10 cellular contexts compared by ENCODE assay signal in the genomic region with DNA sequence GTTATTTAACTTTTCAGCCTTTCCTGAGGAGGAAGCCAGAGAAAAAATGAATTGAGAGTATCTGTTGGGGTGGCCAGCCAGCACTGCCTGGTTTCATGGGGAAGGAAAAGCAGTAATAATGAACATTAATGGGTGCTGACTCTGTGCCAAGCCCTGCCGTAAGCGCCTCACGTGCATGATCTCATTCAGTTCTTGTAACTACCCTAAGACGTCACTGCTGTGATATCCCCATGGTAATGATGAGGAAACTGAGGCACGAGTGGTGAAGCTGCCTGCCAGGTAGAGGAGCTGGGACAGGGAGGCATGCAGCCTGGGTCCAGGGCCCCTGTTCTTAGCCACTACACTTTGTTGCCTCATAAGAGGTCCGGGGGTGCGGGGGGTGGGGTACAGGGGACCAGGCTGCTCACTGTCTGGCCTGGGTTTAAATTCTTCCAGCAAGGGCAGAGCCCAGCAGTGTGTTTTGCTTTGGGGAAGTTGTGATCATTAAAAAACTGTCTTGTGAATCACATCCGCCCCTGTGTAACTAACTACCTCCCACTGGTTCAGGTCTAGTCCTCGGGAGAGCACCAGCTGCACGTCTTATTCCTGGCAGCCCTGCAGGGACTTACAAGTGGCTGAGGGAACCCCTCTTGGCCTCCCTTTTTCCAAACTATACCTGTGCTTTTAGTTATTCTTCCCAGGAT.
A peak's percentile ranks its signal among the peaks of the same experiment; 100 is the strongest.
DNase-seq lines count a peak whose midpoint lies in the region; ATAC-seq and TF ChIP-seq lines count a peak whose summit lies in the region.
"Had no signal": no experiment of that assay in that cellular context is flagged by ENCODE, and none has a peak within 500 bp of the region (broad histone marks: within the 10 kb centered on the region; RNA-seq: fewer than 3 reads in every experiment).

No MANE protein-coding gene starts in this region.

- H3K14ac ChIP-seq in mesenchymal stem cell (ENCODE audit: low read length in 2 of 2) = peak overlapping the region in 1 of 2 experiments; percentile 35

- H2BK15ac ChIP-seq in mesenchymal stem cell (ENCODE audit: low read depth, poor library complexity, severe bottlenecking) = no peak overlapping the region

- no peak overlapping the region for H3K23ac ChIP-seq in mesenchymal stem cell (ENCODE audit: low read length in 2 of 2)

- H3K9me3 ChIP-seq in mesenchymal stem cell (ENCODE audit: control insufficient read depth, low read length) = peaks cover 6% of the 10 kb centered on the region
- no peaks in the 10 kb centered on the region for H3K9me3 ChIP-seq in uterus

- no peak overlapping the region for H3K4ac ChIP-seq in mesenchymal stem cell (ENCODE audit: low read depth in 1 of 2, low read length in 2 of 2)

- no peak overlapping the region for H2BK12ac ChIP-seq in mesenchymal stem cell (ENCODE audit: low read length in 2 of 2)

- H3K27ac ChIP-seq in mesenchymal stem cell (ENCODE audit: low read length, poor library complexity, severe bottlenecking) (peak overlapping the region; percentile 99), uterus (no peak overlapping the region)

- H3K36me3 ChIP-seq in mesenchymal stem cell (ENCODE audit: control insufficient read depth in 1 of 2, insufficient read depth in 2 of 2, low read depth in 1 of 2, low read length in 2 of 2) = peaks cover 11 to 15% of the 10 kb centered on the region in 2 experiments
- no peaks in the 10 kb centered on the region for H3K36me3 ChIP-seq in uterus

- intact Hi-C loops in uterus (cut with DNase I; ENCODE audit: low total_unique reads) = no loop called here

- H2BK120ac ChIP-seq in mesenchymal stem cell (ENCODE audit: low read depth, low read length) = no peak overlapping the region

- peak overlapping the region; percentile 99 for H2AK5ac ChIP-seq in mesenchymal stem cell (ENCODE audit: low read length, severe bottlenecking)

- no peak overlapping the region for H4K8ac ChIP-seq in mesenchymal stem cell (ENCODE audit: low read length)

- no peak for TF ChIP-seq POLR2A in uterus (IDR thresholded peaks at IDR 0.05)

- H2AFZ ChIP-seq in mesenchymal stem cell (ENCODE audit: low read depth, low read length) = no peak overlapping the region

- TF ChIP-seq CTCF in uterus (IDR thresholded peaks at IDR 0.05) = no peak

- no peak overlapping the region for H3K9ac ChIP-seq in mesenchymal stem cell (ENCODE audit: low read length)

- peaks cover 10% of the 10 kb centered on the region for H3K79me1 ChIP-seq in mesenchymal stem cell (replicated peaks; ENCODE audit: low read length, poor library complexity, severe bottlenecking)

- DNase-seq in EL (peak; percentile 58), RPMI7951 (ENCODE audit: low read depth) (peak; percentile 55), mesenchymal stem cell (no peak), uterus (no peak), NCI-H1436 (lab: John Stamatoyannopoulos, UW) (no peak), SW480 (ENCODE audit: low spot score) (no peak)
- DNase-seq: activated CD8-positive, alpha-beta T cell treated with anti-CD3 and anti-CD28 coated beads for 36 hours; heart left ventricle had no signal

- H3K18ac ChIP-seq in mesenchymal stem cell (ENCODE audit: low read depth in 1 of 2, low read length in 2 of 2) = no peak overlapping the region

- WGBS in mesenchymal stem cell = 87% methylated on average over 10 of the region's 10 CpGs

- ATAC-seq in HG03135 (IDR thresholded peaks at IDR 0.05; ENCODE audit: unreplicated experiment) = peak; percentile 16
- ATAC-seq in GM18519 (IDR thresholded peaks at IDR 0.05; ENCODE audit: low FRiP score, unreplicated experiment) = no peak
- ATAC-seq: activated CD8-positive, alpha-beta T cell treated with anti-CD3 and anti-CD28 coated beads for 36 hours had no signal

- H2BK5ac ChIP-seq in mesenchymal stem cell (ENCODE audit: low read depth, low read length, poor library complexity, severe bottlenecking) = peak overlapping the region; percentile 91

- H3K4me1 ChIP-seq in mesenchymal stem cell (ENCODE audit: control insufficient read depth, insufficient read depth, low read depth, low read length) (peaks cover 54% of the 10 kb centered on the region), uterus (peaks cover 3 to 11% of the 10 kb centered on the region in 2 donors)

- no peak overlapping the region for H3K4me3 ChIP-seq in mesenchymal stem cell (ENCODE audit: insufficient read depth in 1 of 2, low read depth in 1 of 2, low read length in 2 of 2)
- H3K4me3 ChIP-seq in uterus = no peak overlapping the region
- H3K4me3 ChIP-seq: heart left ventricle had no signal

- no peak overlapping the region for H4K91ac ChIP-seq in mesenchymal stem cell (ENCODE audit: low read length)

- no peak overlapping the region for H3K4me2 ChIP-seq in mesenchymal stem cell (ENCODE audit: low read length, poor library complexity, severe bottlenecking)

- H3K27me3 ChIP-seq in mesenchymal stem cell (ENCODE audit: control insufficient read depth in 1 of 2, insufficient read depth in 1 of 2, low read length in 2 of 2) (no peaks in the 10 kb centered on the region), uterus (no peaks in the 10 kb centered on the region)
- H3K27me3 ChIP-seq: heart left ventricle had no signal

Comparison
In these comparisons a context has a peak if more than half of its experiments do, and no peak if none do; other contexts are left out.
1. DNase-seq: peak in EL (single experiment) and RPMI7951 (single experiment); none in mesenchymal stem cell (single experiment), uterus (0 of 2), NCI-H1436 (single experiment) and SW480 (single experiment).